Comparison of ENCODE assay signal across 20 cellular contexts in the genomic region with DNA sequence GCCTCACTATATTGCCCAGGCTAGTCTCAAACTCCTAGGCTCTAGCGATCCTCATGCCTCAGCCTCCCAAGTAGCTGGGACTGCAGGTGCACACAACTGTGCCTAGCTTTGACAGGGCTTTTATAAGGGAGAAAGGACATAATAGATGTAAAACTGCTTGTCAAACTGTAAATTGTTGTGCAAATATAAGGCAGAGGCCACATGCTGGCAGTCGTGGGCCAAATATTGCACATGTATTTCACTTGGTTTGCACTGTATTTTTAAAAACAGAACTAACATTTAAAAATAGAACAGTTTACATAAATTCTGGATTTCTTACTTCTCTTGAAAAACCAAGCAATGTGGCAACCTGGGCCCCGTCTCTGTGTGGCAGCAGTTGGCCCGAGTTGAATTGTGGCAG. TPM values are rescaled to one million over a fixed set of nuclear protein-coding genes. Genes with fewer than 3 reads are reported as not detected.
"Had no signal": no experiment of that assay in that cellular context is flagged by ENCODE, and none has a peak within 500 bp of the region (broad histone marks: within the 10 kb centered on the region; RNA-seq: fewer than 3 reads in every experiment).

No MANE protein-coding gene starts in this region.

- H3K27ac ChIP-seq: cardiac muscle cell, sigmoid colon, stomach, testis had no signal

- ATAC-seq: activated CD4-positive, alpha-beta T cell treated with anti-CD3 and anti-CD28 coated beads for 36 hours; stimulated activated effector memory CD8-positive, alpha-beta T cell treated with anti-CD3 and anti-CD28 coated beads, Interleukin-12 subunit alpha, Interleukin-12 subunit beta, amount 100 ng/mL, for 72 hours had no signal

- H3K36me3 ChIP-seq: cardiac muscle cell, sigmoid colon, stomach had no signal

- H3K4me3 ChIP-seq: cardiac muscle cell, lung, sigmoid colon, stomach, testis had no signal

- H3K27me3 ChIP-seq: sigmoid colon, stomach, testis had no signal

- DNase-seq: activated CD4-positive, alpha-beta T cell treated with anti-CD3 and anti-CD28 coated beads for 36 hours; activated CD4-positive, alpha-beta T cell treated with anti-CD3 and anti-CD28 coated beads, Interleukin-2, amount 50 U/mL, for 48 hours; activated T-cell treated with anti-CD3 and anti-CD28 coated beads for 4 hours; amygdala; endodermal cell; erythroblast; foreskin melanocyte; glutamatergic neuron; hippocampal formation; midbrain; nephron progenitor cell; nucleus accumbens; sigmoid colon; stimulated activated CD4-positive, alpha-beta T cell treated with anti-CD3 and anti-CD28 coated beads, Interleukin-4, amount 100 ng/mL, for 24 hours; stomach; testis had no signal

- H3K9me3 ChIP-seq: sigmoid colon, stomach, testis had no signal

RNA-seq across cellular contexts. Expression of a gene that starts 31.2 kb away (rescaled TPM):
- total RNA-seq: cardiac muscle cell, dermis microvascular lymphatic vessel endothelial cell, sigmoid colon had no signal
- polyA plus RNA-seq: cardiac muscle cell had no signal
